In the genomic region with DNA sequence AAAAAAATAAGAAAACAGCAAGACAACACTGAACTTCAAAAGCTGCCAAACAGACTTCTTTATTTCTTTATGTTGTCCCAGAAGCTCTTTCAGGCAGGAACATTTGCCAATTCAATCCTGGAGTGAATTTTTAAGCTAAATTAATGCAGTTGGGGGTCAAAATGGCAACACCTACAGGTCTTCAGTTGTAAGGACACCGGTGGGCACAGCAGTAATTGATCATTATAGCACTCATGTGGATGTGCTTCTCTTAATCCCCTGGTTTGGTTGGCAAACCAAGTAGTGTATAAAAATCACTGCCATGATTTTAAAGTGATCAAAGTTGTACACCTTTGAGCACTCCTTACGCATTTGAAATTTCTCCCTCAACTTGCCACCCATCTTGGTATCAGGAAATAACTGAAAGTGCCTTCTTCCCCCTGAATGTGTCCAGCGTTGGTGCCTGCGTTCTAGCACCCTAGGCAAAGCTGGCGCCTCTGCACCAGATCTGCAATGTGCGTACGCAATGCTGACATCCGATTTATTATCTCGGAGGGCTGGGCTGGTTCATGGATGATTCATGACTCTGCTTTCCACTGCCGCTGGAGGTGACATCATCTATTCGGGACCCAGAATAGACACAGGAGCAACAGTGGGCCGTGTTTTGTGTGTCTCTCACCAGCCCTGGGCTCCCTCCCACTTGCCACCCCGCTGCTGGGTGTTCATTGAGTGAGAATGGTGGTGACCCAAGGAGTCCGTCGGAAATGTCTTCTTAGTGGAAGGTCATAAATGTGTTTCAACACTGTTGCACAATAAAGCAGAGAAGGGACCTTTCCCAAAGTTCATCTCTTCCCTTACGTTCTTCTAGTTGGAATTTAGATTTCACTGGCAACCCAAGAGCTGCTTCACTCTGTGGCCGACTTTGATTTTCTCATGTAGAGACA, we compare ENCODE assay signal across 1 cellular context.
TF ChIP-seq lines count a peak whose summit lies in the region.

No MANE protein-coding gene starts in this region.

TF ChIP-seq in K562, 482 proteins besides CTCF, POLR2A, EP300 and RAD21 (continued from another document and continues in another):
- TF ChIP-seq MCM5 (IDR thresholded peaks at IDR 0.05; ENCODE audit: low read depth) (no peak), RFX7 (CRISPR knock-in tag; IDR thresholded peaks at IDR 0.05) (no peak), SMARCA4 (IDR thresholded peaks at IDR 0.05) (peak; percentile 69), TFAP4 (CRISPR knock-in tag; IDR thresholded peaks at IDR 0.05; ENCODE audit: borderline replicate concordance) (peak; percentile 45; the same call in 1 of the 2 replicates), FOSL1 (tag; conservative IDR thresholded peaks at IDR 0.05) (peak; percentile 90), ZNF134 (CRISPR knock-in tag; conservative IDR thresholded peaks at IDR 0.05) (no peak), TEAD1 (CRISPR knock-in tag; IDR thresholded peaks at IDR 0.05) (no peak), MCM2 (IDR thresholded peaks at IDR 0.05; ENCODE audit: low read depth) (no peak), EP400 (IDR thresholded peaks at IDR 0.05) (0 out of 2 replicates have a peak, but pooled peaks have one; percentile 15), U2AF1 (optimal IDR thresholded peaks at IDR 0.05; ENCODE audit: low read depth, low read length) (no peak), PHF20 (IDR thresholded peaks at IDR 0.05; ENCODE audit: partially characterized antibody) (peak; percentile 73), CHD4 (IDR thresholded peaks at IDR 0.05; ENCODE audit: insufficient read depth, insufficient replicate concordance, low read depth, low read length, poor library complexity, severe bottlenecking) (no peak), MBD1 (CRISPR knock-in tag; IDR thresholded peaks at IDR 0.05) (no peak), STAT5A (IDR thresholded peaks at IDR 0.05; ENCODE audit: borderline replicate concordance, low read length) (no peak), SMAD1 (IDR thresholded peaks at IDR 0.05; ENCODE audit: low read depth, low read length, partially characterized antibody) (no peak), ZNF174 (CRISPR knock-in tag; IDR thresholded peaks at IDR 0.05) (no peak), CTBP1 (IDR thresholded peaks at IDR 0.05; ENCODE audit: borderline replicate concordance) (peak; percentile 32; the same call in 1 of the 2 replicates), ZNF75A (CRISPR knock-in tag; IDR thresholded peaks at IDR 0.05) (no peak), DDX20 (tag; IDR thresholded peaks at IDR 0.05; ENCODE audit: low read depth) (no peak), POU5F1 (IDR thresholded peaks at IDR 0.05; ENCODE audit: borderline replicate concordance, low read depth, low read length, partially characterized antibody) (no peak), CBX2 (IDR thresholded peaks at IDR 0.05; ENCODE audit: insufficient read depth, low read length, poor library complexity, severe bottlenecking) (no peak), TRIM24 (IDR thresholded peaks at IDR 0.05) (no peak; a peak in 1 of 4 replicates), CHCHD3 (CRISPR knock-in tag; IDR thresholded peaks at IDR 0.05) (no peak), NFRKB (IDR thresholded peaks at IDR 0.05; ENCODE audit: low read depth) (no peak), BMI1 (IDR thresholded peaks at IDR 0.05; ENCODE audit: low read length) (no peak), KAT7 (CRISPR knock-in tag; IDR thresholded peaks at IDR 0.05; ENCODE audit: borderline replicate concordance) (no peak), THRAP3 (IDR thresholded peaks at IDR 0.05; ENCODE audit: borderline replicate concordance) (no peak), POLR2AphosphoS2 (IDR thresholded peaks at IDR 0.05; ENCODE audit: low read length) (no peak), NR3C1 (CRISPR knock-in tag; IDR thresholded peaks at IDR 0.05) (no peak), EWSR1 (IDR thresholded peaks at IDR 0.05; ENCODE audit: borderline replicate concordance, low read depth, partially characterized antibody) (no peak), JUND (IDR thresholded peaks at IDR 0.05; ENCODE audit: borderline replicate concordance, low read depth, low read length) (peak; percentile 97), JUND (tag; IDR thresholded peaks at IDR 0.05; ENCODE audit: borderline replicate concordance, low read depth, low read length) (peak; percentile 97), DNMT1 (IDR thresholded peaks at IDR 0.05) (no peak), ZNF830 (CRISPR knock-in tag; IDR thresholded peaks at IDR 0.05) (no peak), HDAC6 (IDR thresholded peaks at IDR 0.05; ENCODE audit: low read depth, low read length) (no peak), TGIF2 (CRISPR knock-in tag; IDR thresholded peaks at IDR 0.05) (no peak), HDAC2 (IDR thresholded peaks at IDR 0.05) (0 out of 2 replicates have a peak, but pooled peaks have one; percentile 20), ESRRA (IDR thresholded peaks at IDR 0.05; ENCODE audit: borderline replicate concordance, low read depth) (no peak)
- TF ChIP-seq, protein P1, sequence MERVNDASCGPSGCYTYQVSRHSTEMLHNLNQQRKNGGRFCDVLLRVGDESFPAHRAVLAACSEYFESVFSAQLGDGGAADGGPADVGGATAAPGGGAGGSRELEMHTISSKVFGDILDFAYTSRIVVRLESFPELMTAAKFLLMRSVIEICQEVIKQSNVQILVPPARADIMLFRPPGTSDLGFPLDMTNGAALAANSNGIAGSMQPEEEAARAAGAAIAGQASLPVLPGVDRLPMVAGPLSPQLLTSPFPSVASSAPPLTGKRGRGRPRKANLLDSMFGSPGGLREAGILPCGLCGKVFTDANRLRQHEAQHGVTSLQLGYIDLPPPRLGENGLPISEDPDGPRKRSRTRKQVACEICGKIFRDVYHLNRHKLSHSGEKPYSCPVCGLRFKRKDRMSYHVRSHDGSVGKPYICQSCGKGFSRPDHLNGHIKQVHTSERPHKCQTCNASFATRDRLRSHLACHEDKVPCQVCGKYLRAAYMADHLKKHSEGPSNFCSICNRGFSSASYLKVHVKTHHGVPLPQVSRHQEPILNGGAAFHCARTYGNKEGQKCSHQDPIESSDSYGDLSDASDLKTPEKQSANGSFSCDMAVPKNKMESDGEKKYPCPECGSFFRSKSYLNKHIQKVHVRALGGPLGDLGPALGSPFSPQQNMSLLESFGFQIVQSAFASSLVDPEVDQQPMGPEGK (CRISPR knock-in tag; IDR thresholded peaks at IDR 0.05; ENCODE audit: borderline replicate concordance): no peak
- TF ChIP-seq, protein P2, sequence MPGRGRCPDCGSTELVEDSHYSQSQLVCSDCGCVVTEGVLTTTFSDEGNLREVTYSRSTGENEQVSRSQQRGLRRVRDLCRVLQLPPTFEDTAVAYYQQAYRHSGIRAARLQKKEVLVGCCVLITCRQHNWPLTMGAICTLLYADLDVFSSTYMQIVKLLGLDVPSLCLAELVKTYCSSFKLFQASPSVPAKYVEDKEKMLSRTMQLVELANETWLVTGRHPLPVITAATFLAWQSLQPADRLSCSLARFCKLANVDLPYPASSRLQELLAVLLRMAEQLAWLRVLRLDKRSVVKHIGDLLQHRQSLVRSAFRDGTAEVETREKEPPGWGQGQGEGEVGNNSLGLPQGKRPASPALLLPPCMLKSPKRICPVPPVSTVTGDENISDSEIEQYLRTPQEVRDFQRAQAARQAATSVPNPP (IDR thresholded peaks at IDR 0.05; ENCODE audit: borderline replicate concordance, insufficient read depth, insufficient read length): no peak
- TF ChIP-seq, protein P3, sequence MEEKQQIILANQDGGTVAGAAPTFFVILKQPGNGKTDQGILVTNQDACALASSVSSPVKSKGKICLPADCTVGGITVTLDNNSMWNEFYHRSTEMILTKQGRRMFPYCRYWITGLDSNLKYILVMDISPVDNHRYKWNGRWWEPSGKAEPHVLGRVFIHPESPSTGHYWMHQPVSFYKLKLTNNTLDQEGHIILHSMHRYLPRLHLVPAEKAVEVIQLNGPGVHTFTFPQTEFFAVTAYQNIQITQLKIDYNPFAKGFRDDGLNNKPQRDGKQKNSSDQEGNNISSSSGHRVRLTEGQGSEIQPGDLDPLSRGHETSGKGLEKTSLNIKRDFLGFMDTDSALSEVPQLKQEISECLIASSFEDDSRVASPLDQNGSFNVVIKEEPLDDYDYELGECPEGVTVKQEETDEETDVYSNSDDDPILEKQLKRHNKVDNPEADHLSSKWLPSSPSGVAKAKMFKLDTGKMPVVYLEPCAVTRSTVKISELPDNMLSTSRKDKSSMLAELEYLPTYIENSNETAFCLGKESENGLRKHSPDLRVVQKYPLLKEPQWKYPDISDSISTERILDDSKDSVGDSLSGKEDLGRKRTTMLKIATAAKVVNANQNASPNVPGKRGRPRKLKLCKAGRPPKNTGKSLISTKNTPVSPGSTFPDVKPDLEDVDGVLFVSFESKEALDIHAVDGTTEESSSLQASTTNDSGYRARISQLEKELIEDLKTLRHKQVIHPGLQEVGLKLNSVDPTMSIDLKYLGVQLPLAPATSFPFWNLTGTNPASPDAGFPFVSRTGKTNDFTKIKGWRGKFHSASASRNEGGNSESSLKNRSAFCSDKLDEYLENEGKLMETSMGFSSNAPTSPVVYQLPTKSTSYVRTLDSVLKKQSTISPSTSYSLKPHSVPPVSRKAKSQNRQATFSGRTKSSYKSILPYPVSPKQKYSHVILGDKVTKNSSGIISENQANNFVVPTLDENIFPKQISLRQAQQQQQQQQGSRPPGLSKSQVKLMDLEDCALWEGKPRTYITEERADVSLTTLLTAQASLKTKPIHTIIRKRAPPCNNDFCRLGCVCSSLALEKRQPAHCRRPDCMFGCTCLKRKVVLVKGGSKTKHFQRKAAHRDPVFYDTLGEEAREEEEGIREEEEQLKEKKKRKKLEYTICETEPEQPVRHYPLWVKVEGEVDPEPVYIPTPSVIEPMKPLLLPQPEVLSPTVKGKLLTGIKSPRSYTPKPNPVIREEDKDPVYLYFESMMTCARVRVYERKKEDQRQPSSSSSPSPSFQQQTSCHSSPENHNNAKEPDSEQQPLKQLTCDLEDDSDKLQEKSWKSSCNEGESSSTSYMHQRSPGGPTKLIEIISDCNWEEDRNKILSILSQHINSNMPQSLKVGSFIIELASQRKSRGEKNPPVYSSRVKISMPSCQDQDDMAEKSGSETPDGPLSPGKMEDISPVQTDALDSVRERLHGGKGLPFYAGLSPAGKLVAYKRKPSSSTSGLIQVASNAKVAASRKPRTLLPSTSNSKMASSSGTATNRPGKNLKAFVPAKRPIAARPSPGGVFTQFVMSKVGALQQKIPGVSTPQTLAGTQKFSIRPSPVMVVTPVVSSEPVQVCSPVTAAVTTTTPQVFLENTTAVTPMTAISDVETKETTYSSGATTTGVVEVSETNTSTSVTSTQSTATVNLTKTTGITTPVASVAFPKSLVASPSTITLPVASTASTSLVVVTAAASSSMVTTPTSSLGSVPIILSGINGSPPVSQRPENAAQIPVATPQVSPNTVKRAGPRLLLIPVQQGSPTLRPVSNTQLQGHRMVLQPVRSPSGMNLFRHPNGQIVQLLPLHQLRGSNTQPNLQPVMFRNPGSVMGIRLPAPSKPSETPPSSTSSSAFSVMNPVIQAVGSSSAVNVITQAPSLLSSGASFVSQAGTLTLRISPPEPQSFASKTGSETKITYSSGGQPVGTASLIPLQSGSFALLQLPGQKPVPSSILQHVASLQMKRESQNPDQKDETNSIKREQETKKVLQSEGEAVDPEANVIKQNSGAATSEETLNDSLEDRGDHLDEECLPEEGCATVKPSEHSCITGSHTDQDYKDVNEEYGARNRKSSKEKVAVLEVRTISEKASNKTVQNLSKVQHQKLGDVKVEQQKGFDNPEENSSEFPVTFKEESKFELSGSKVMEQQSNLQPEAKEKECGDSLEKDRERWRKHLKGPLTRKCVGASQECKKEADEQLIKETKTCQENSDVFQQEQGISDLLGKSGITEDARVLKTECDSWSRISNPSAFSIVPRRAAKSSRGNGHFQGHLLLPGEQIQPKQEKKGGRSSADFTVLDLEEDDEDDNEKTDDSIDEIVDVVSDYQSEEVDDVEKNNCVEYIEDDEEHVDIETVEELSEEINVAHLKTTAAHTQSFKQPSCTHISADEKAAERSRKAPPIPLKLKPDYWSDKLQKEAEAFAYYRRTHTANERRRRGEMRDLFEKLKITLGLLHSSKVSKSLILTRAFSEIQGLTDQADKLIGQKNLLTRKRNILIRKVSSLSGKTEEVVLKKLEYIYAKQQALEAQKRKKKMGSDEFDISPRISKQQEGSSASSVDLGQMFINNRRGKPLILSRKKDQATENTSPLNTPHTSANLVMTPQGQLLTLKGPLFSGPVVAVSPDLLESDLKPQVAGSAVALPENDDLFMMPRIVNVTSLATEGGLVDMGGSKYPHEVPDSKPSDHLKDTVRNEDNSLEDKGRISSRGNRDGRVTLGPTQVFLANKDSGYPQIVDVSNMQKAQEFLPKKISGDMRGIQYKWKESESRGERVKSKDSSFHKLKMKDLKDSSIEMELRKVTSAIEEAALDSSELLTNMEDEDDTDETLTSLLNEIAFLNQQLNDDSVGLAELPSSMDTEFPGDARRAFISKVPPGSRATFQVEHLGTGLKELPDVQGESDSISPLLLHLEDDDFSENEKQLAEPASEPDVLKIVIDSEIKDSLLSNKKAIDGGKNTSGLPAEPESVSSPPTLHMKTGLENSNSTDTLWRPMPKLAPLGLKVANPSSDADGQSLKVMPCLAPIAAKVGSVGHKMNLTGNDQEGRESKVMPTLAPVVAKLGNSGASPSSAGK (IDR thresholded peaks at IDR 0.05): no peak
- TF ChIP-seq, protein P4, sequence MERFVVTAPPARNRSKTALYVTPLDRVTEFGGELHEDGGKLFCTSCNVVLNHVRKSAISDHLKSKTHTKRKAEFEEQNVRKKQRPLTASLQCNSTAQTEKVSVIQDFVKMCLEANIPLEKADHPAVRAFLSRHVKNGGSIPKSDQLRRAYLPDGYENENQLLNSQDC (CRISPR knock-in tag; IDR thresholded peaks at IDR 0.05): no peak
- TF ChIP-seq, protein P5, sequence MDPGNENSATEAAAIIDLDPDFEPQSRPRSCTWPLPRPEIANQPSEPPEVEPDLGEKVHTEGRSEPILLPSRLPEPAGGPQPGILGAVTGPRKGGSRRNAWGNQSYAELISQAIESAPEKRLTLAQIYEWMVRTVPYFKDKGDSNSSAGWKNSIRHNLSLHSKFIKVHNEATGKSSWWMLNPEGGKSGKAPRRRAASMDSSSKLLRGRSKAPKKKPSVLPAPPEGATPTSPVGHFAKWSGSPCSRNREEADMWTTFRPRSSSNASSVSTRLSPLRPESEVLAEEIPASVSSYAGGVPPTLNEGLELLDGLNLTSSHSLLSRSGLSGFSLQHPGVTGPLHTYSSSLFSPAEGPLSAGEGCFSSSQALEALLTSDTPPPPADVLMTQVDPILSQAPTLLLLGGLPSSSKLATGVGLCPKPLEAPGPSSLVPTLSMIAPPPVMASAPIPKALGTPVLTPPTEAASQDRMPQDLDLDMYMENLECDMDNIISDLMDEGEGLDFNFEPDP (CRISPR knock-in tag; IDR thresholded peaks at IDR 0.05): no peak
